ENCODE assay signal across 1 cellular context in the genomic region with DNA sequence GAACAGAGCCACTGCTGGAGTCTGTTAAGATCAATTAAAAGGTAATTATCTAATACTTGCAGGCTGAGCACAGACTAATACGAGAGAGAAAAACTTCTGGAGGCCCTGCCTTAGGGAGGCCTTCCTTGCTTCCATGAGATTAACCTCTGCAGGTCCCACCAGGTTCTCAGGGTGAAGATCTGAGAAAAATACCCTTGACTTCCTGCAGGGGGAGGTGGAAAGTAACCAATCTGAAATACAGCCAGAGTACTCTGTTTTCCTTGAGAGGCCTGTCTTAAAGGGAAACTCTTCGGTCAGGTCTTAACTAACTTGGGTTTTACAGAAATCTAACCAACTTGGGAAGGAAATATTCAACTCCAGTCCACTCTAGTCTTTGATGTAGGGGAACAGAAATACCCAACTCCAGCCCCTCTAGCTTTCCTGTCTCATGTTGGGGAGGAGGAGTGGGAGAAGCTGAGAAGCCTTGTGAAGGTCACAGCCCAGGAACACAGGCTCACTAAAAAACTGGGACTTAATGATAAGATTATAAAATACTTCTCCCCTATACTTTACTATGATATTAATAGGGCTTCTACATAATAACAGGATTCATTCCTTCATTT.
TF ChIP-seq lines count a peak whose summit lies in the region.

No MANE protein-coding gene starts in this region.

TF ChIP-seq in GM12878, 131 proteins besides CTCF, POLR2A, EP300 and RAD21 (continued from another document):
- TF ChIP-seq, protein P1, sequence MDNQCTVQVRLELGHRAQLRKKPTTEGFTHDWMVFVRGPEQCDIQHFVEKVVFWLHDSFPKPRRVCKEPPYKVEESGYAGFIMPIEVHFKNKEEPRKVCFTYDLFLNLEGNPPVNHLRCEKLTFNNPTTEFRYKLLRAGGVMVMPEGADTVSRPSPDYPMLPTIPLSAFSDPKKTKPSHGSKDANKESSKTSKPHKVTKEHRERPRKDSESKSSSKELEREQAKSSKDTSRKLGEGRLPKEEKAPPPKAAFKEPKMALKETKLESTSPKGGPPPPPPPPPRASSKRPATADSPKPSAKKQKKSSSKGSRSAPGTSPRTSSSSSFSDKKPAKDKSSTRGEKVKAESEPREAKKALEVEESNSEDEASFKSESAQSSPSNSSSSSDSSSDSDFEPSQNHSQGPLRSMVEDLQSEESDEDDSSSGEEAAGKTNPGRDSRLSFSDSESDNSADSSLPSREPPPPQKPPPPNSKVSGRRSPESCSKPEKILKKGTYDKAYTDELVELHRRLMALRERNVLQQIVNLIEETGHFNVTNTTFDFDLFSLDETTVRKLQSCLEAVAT (IDR thresholded peaks at IDR 0.05) = no peak
- TF ChIP-seq SMC3 (IDR thresholded peaks at IDR 0.05; ENCODE audit: borderline replicate concordance, low read length) = peak; percentile 24; the same call in 1 of the 2 replicates
